Comparison of ENCODE assay signal across 8 cellular contexts in genomic region chr15:77496710-77497107, GRCh38.
A peak's percentile ranks its signal among the peaks of the same experiment; 100 is the strongest.
DNase-seq lines count a peak whose midpoint lies in the region; ATAC-seq and TF ChIP-seq lines count a peak whose summit lies in the region.

No MANE protein-coding gene starts in this region.

- no peak overlapping the region for H3K27ac Mint-ChIP-seq in activated naive CD4-positive, alpha-beta T cell treated with anti-CD3 and anti-CD28 coated beads, Interleukin-2, amount 50 U/mL, for 72 hours
- no peak overlapping the region for H3K27ac Mint-ChIP-seq in progenitor cell of endocrine pancreas

- peak overlapping the region; percentile 76 for H3K27ac ChIP-seq in upper lobe of right lung

- H3K9me3 ChIP-seq in upper lobe of right lung = no peaks in the 10 kb centered on the region

- H3K36me3 ChIP-seq in upper lobe of right lung = no peaks in the 10 kb centered on the region

- H3K4me3 ChIP-seq in upper lobe of right lung = peak overlapping the region; percentile 6

- intact Hi-C loops in cardiac septum (cut with DNase I) (loop anchor here (1.0 to 10.0 kb wide), 5 partner anchors 39 to 379 kb away; no protein-coding TSS in a partner anchor), upper lobe of right lung (cut with DNase I) (no loop called here)

- H3K36me3 Mint-ChIP-seq in activated naive CD4-positive, alpha-beta T cell treated with anti-CD3 and anti-CD28 coated beads, Interleukin-2, amount 50 U/mL, for 72 hours = no peaks in the 10 kb centered on the region
- H3K36me3 Mint-ChIP-seq in progenitor cell of endocrine pancreas (ENCODE audit: insufficient read depth) = peaks cover 1% of the 10 kb centered on the region

- peaks cover 19% of the 10 kb centered on the region for H3K4me1 Mint-ChIP-seq in progenitor cell of endocrine pancreas (ENCODE audit: low read depth)

- no peaks in the 10 kb centered on the region for H3K9me3 Mint-ChIP-seq in activated naive CD4-positive, alpha-beta T cell treated with anti-CD3 and anti-CD28 coated beads, Interleukin-2, amount 50 U/mL, for 72 hours
- no peaks in the 10 kb centered on the region for H3K9me3 Mint-ChIP-seq in progenitor cell of endocrine pancreas (ENCODE audit: low read depth)

- DNase-seq in GM04503 (ENCODE audit: low read depth) (peak; percentile 93), Kasumi-1 (lab: John Stamatoyannopoulos, UW) (peak; percentile 78 to 87), cardiac septum (ENCODE audit: low spot score) (peak; percentile 94), progenitor cell of endocrine pancreas (ENCODE audit: low spot score, unreplicated experiment) (peak; percentile 62), upper lobe of right lung (peak; percentile 91)
- DNase-seq in activated naive CD4-positive, alpha-beta T cell treated with anti-CD3 and anti-CD28 coated beads, Interleukin-2, amount 50 U/mL, for 72 hours (ENCODE audit: low spot score in 2 of 2) = peak; percentile 66 to 80

- no peaks in the 10 kb centered on the region for H3K27me3 ChIP-seq in upper lobe of right lung

- TF ChIP-seq CTCF in progenitor cell of endocrine pancreas (IDR thresholded peaks at IDR 0.05; ENCODE audit: unreplicated experiment) (peak; percentile 90), upper lobe of right lung (IDR thresholded peaks at IDR 0.05) (peak; percentile 96)

- ATAC-seq in SK-N-SH treated with all-trans-retinoic acid at 6 μM for 48 hours (peak; percentile 81), upper lobe of right lung (peak; percentile 95), GM21360 (IDR thresholded peaks at IDR 0.05; ENCODE audit: unreplicated experiment) (no peak)
- ATAC-seq in activated naive CD4-positive, alpha-beta T cell treated with anti-CD3 and anti-CD28 coated beads, Interleukin-2, amount 50 U/mL, for 72 hours = peak; percentile 73 to 83

- no peak overlapping the region for H3K4me3 Mint-ChIP-seq in progenitor cell of endocrine pancreas (ENCODE audit: low read depth)

- H3K4me1 ChIP-seq in upper lobe of right lung = peaks cover 50% of the 10 kb centered on the region

- H3K27me3 Mint-ChIP-seq in progenitor cell of endocrine pancreas = peaks cover 3% of the 10 kb centered on the region

TF ChIP-seq in SK-N-SH treated with all-trans-retinoic acid at 6 μM for 48 hours, 23 proteins besides CTCF, POLR2A, EP300 and RAD21:
- TF ChIP-seq TCF4 (CRISPR knock-in tag; IDR thresholded peaks at IDR 0.05; ENCODE audit: borderline replicate concordance) (0 out of 2 replicates have a peak, but pooled peaks have one; percentile 10), SNAI2 (CRISPR knock-in tag; IDR thresholded peaks at IDR 0.05) (no peak), TOX (CRISPR knock-in tag; IDR thresholded peaks at IDR 0.05; ENCODE audit: borderline replicate concordance) (no peak)
